In the genomic region with DNA sequence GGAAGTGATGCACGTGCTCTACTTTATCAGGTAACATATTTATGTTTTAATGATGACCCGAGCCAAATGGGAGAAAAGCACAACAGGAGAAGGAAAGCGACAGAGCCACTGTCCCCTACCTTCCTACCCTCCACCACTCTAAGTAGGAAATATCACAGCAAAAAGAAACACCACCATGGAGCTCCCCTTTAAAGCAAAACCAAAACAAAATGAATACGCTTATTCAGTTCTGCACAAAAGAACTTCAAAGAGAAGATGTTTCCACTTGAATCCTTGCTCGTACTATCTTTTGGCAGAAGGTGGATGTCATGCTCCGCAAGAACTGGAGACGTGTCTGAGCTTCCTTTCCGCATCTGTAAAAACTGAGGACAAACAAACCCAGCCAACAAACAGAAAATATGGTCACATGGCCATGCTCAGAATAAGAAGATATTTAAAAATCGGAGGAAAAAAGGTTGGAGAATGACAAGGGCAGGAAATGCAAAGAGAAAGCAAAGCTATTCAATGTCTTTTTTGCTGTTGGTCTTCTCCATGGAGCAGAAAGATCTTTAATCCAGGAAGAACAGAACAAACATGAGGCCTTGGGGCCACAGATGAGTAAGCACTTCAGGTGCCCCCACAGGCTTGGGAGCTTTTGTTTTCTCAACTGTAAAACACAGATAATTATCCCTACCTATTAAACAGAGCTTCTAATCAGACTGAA, we compare ENCODE assay signal across 12 cellular contexts. TPM values are rescaled to one million over a fixed set of nuclear protein-coding genes. Genes with fewer than 3 reads are reported as not detected.
A peak's percentile ranks its signal among the peaks of the same experiment; 100 is the strongest.
DNase-seq lines count a peak whose midpoint lies in the region; ATAC-seq and TF ChIP-seq lines count a peak whose summit lies in the region.
"Had no signal": no experiment of that assay in that cellular context is flagged by ENCODE, and none has a peak within 500 bp of the region (broad histone marks: within the 10 kb centered on the region; RNA-seq: fewer than 3 reads in every experiment).

No MANE protein-coding gene starts in this region.

- intact Hi-C loops in activated T-helper 2 cell treated with anti-CD3 and anti-CD28 coated beads, Interferon-gamma antibody, Interleukin-2, Interleukin-4, amounts not matched to agents 10 μg/mL and 5 μg/mL and 100 μg/mL, durations not matched to agents 14 hours and 24 hours and 36 hours (cut with micrococcal nuclease), result no loop called here

- no peaks in the 10 kb centered on the region for H3K27me3 ChIP-seq in MG63
- H3K27me3 ChIP-seq: body of pancreas had no signal

- peaks cover 39% of the 10 kb centered on the region for H3K36me3 Mint-ChIP-seq in stimulated activated naive CD8-positive, alpha-beta T cell treated with anti-CD3 and anti-CD28 coated beads, Interleukin-15, Interleukin-2, amounts not matched to agents 100 ng/mL and 50 ng/mL, for 24 hours (ENCODE audit: low read depth)
- H3K36me3 Mint-ChIP-seq in activated T-helper 2 cell treated with anti-CD3 and anti-CD28 coated beads, Interferon-gamma antibody, Interleukin-2, Interleukin-4, amounts not matched to agents 10 μg/mL and 5 μg/mL and 100 μg/mL, durations not matched to agents 14 hours and 24 hours and 36 hours (ENCODE audit: low read depth), result peaks cover 45% of the 10 kb centered on the region

- H3K27me3 Mint-ChIP-seq in stimulated activated naive CD8-positive, alpha-beta T cell treated with anti-CD3 and anti-CD28 coated beads, Interleukin-15, Interleukin-2, amounts not matched to agents 100 ng/mL and 50 ng/mL, for 24 hours, result no peaks in the 10 kb centered on the region
- H3K27me3 Mint-ChIP-seq in activated T-helper 2 cell treated with anti-CD3 and anti-CD28 coated beads, Interferon-gamma antibody, Interleukin-2, Interleukin-4, amounts not matched to agents 10 μg/mL and 5 μg/mL and 100 μg/mL, durations not matched to agents 14 hours and 24 hours and 36 hours (ENCODE audit: low read depth), result no peaks in the 10 kb centered on the region
- H3K27me3 Mint-ChIP-seq: naive B cell had no signal

- no peak overlapping the region for H3K4me3 ChIP-seq in coronary artery
- H3K4me3 ChIP-seq in MG63, result no peak overlapping the region
- H3K4me3 ChIP-seq: body of pancreas had no signal

- no peaks in the 10 kb centered on the region for H3K9me3 ChIP-seq in MG63
- H3K9me3 ChIP-seq: body of pancreas had no signal

- TF ChIP-seq CTCF in coronary artery (IDR thresholded peaks at IDR 0.05), result no peak

- peaks cover 20% of the 10 kb centered on the region for H3K4me1 Mint-ChIP-seq in stimulated activated naive CD8-positive, alpha-beta T cell treated with anti-CD3 and anti-CD28 coated beads, Interleukin-15, Interleukin-2, amounts not matched to agents 100 ng/mL and 50 ng/mL, for 24 hours (ENCODE audit: low read depth)
- H3K4me1 Mint-ChIP-seq in activated T-helper 2 cell treated with anti-CD3 and anti-CD28 coated beads, Interferon-gamma antibody, Interleukin-2, Interleukin-4, amounts not matched to agents 10 μg/mL and 5 μg/mL and 100 μg/mL, durations not matched to agents 14 hours and 24 hours and 36 hours (ENCODE audit: low read depth), result peaks cover 16% of the 10 kb centered on the region

- no peaks in the 10 kb centered on the region for H3K9me3 Mint-ChIP-seq in stimulated activated naive CD8-positive, alpha-beta T cell treated with anti-CD3 and anti-CD28 coated beads, Interleukin-15, Interleukin-2, amounts not matched to agents 100 ng/mL and 50 ng/mL, for 24 hours
- no peaks in the 10 kb centered on the region for H3K9me3 Mint-ChIP-seq in activated T-helper 2 cell treated with anti-CD3 and anti-CD28 coated beads, Interferon-gamma antibody, Interleukin-2, Interleukin-4, amounts not matched to agents 10 μg/mL and 5 μg/mL and 100 μg/mL, durations not matched to agents 14 hours and 24 hours and 36 hours
- H3K9me3 Mint-ChIP-seq: activated T-cell treated with anti-CD3 and anti-CD28 coated beads, Interleukin-2, amount 50 U/mL, for 4 hours; CD8-positive, alpha-beta T cell; naive B cell had no signal

- ATAC-seq in stimulated activated naive CD8-positive, alpha-beta T cell treated with anti-CD3 and anti-CD28 coated beads, Interleukin-15, Interleukin-2, amounts not matched to agents 100 U/mL and 50 U/mL, for 24 hours, result no peak
- peak; percentile 22 for ATAC-seq in HG03045 (IDR thresholded peaks at IDR 0.05; ENCODE audit: unreplicated experiment)
- ATAC-seq in HG02571 (IDR thresholded peaks at IDR 0.05; ENCODE audit: unreplicated experiment), result no peak
- ATAC-seq: body of pancreas; CD8-positive, alpha-beta T cell had no signal

- H3K27ac Mint-ChIP-seq in stimulated activated naive CD8-positive, alpha-beta T cell treated with anti-CD3 and anti-CD28 coated beads, Interleukin-15, Interleukin-2, amounts not matched to agents 100 ng/mL and 50 ng/mL, for 24 hours, result peak overlapping the region; percentile 77
- H3K27ac Mint-ChIP-seq in activated T-helper 2 cell treated with anti-CD3 and anti-CD28 coated beads, Interferon-gamma antibody, Interleukin-2, Interleukin-4, amounts not matched to agents 10 μg/mL and 5 μg/mL and 100 μg/mL, durations not matched to agents 14 hours and 24 hours and 36 hours, result peak overlapping the region; percentile 36

- no peak overlapping the region for H3K4me3 Mint-ChIP-seq in stimulated activated naive CD8-positive, alpha-beta T cell treated with anti-CD3 and anti-CD28 coated beads, Interleukin-15, Interleukin-2, amounts not matched to agents 100 ng/mL and 50 ng/mL, for 24 hours
- peak overlapping the region; percentile 20 for H3K4me3 Mint-ChIP-seq in activated T-helper 2 cell treated with anti-CD3 and anti-CD28 coated beads, Interferon-gamma antibody, Interleukin-2, Interleukin-4, amounts not matched to agents 10 μg/mL and 5 μg/mL and 100 μg/mL, durations not matched to agents 14 hours and 24 hours and 36 hours (ENCODE audit: low read depth)
- H3K4me3 Mint-ChIP-seq: activated T-cell treated with anti-CD3 and anti-CD28 coated beads, Interleukin-2, amount 50 U/mL, for 4 hours; CD8-positive, alpha-beta T cell; naive B cell had no signal

- no peak for DNase-seq in stimulated activated naive CD8-positive, alpha-beta T cell treated with anti-CD3 and anti-CD28 coated beads, Interleukin-15, Interleukin-2, amounts not matched to agents 100 U/mL and 50 U/mL, for 24 hours
- no peak for DNase-seq in activated T-helper 2 cell treated with anti-CD3 and anti-CD28 coated beads, Interferon-gamma antibody, Interleukin-2, Interleukin-4, amounts not matched to agents 10 μg/mL and 5 μg/mL and 100 μg/mL, durations not matched to agents 14 hours and 24 hours and 36 hours (ENCODE audit: low spot score)
- DNase-seq in coronary artery (ENCODE audit: low spot score), result no peak
- no peak for DNase-seq in substantia nigra (lab: John Stamatoyannopoulos, UW)
- no peak for DNase-seq in MG63
- DNase-seq: activated T-cell treated with anti-CD3 and anti-CD28 coated beads, Interleukin-2, amount 50 U/mL, for 4 hours; body of pancreas; CD8-positive, alpha-beta T cell; naive B cell had no signal

- H3K36me3 ChIP-seq in MG63, result no peaks in the 10 kb centered on the region

- H3K27ac ChIP-seq in coronary artery, result no peak overlapping the region
- no peak overlapping the region for H3K27ac ChIP-seq in substantia nigra (ENCODE audit: low read depth, low read length, poor library complexity, severe bottlenecking)
- H3K27ac ChIP-seq: body of pancreas had no signal

RNA-seq across cellular contexts. Expression of gene N4BP2L1, which starts 19.5 kb away (rescaled TPM):
- 26.1 and 28.6 TPM in 2 replicates for total RNA-seq in activated T-helper 2 cell treated with anti-CD3 and anti-CD28 coated beads, Interferon-gamma antibody, Interleukin-2, Interleukin-4, amounts not matched to agents 10 μg/mL and 5 μg/mL and 100 μg/mL, durations not matched to agents 14 hours and 24 hours and 36 hours
- 0.20 and 0.40 TPM in 2 replicates for total RNA-seq in MG63 (2014; rRNA removed; shearing (Covaris generic); ENCODE audit: low replicate concordance)

Comparison
In these comparisons a context has a peak if more than half of its experiments do, and no peak if none do; other contexts are left out.
1. RNA of gene N4BP2L1, which starts 19.5 kb away (total RNA-seq): 26.1 to 28.6 TPM in activated T-helper 2 cell treated with anti-CD3 and anti-CD28 coated beads, Interferon-gamma antibody, Interleukin-2, Interleukin-4, amounts not matched to agents 10 μg/mL and 5 μg/mL and 100 μg/mL, durations not matched to agents 14 hours and 24 hours and 36 hours; 0.20 to 0.40 TPM in MG63; every median in the first group is over 10 times any median in the second.